8 cellular contexts compared by ENCODE assay signal in the genomic region with DNA sequence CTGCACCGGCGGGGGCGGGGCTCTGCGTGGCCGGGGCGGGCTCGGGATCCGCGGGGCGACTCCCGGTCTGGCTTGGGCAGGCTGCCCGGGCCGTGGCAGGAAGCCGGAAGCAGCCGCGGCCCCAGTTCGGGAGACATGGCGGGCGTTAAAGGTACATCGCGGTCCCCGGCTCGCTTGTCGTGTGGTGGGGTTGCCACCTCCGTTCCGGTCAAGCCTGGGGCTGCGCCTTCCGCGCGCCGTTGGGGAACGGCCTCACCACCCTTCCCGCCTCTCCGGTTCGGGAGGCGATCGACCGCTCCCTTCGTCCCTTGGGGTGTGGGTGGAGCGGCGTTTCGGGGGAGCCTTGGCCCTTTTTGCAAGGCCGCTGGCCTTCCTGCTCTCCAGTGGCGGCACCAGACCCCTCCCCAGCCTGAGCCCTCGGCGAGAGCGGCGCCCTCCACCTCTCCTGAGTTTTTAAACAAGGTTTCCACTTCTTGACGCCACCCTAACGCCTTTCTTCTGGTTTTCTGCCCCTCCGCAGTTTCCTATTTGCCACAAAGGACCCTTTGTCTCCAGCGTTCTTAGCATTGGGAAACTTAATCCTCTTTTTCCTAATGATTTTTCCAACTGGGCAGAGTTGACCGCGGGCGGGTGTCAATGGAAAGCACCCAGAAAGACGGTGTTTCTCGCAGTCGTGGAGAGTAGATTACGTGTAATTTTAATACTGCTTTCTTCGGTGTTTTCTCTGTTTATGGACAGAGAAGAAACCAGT. TPM values are rescaled to one million over a fixed set of nuclear protein-coding genes. Genes with fewer than 3 reads are reported as not detected.
DNase-seq lines count a peak whose midpoint lies in the region; ATAC-seq and TF ChIP-seq lines count a peak whose summit lies in the region.

A gene with protein sequence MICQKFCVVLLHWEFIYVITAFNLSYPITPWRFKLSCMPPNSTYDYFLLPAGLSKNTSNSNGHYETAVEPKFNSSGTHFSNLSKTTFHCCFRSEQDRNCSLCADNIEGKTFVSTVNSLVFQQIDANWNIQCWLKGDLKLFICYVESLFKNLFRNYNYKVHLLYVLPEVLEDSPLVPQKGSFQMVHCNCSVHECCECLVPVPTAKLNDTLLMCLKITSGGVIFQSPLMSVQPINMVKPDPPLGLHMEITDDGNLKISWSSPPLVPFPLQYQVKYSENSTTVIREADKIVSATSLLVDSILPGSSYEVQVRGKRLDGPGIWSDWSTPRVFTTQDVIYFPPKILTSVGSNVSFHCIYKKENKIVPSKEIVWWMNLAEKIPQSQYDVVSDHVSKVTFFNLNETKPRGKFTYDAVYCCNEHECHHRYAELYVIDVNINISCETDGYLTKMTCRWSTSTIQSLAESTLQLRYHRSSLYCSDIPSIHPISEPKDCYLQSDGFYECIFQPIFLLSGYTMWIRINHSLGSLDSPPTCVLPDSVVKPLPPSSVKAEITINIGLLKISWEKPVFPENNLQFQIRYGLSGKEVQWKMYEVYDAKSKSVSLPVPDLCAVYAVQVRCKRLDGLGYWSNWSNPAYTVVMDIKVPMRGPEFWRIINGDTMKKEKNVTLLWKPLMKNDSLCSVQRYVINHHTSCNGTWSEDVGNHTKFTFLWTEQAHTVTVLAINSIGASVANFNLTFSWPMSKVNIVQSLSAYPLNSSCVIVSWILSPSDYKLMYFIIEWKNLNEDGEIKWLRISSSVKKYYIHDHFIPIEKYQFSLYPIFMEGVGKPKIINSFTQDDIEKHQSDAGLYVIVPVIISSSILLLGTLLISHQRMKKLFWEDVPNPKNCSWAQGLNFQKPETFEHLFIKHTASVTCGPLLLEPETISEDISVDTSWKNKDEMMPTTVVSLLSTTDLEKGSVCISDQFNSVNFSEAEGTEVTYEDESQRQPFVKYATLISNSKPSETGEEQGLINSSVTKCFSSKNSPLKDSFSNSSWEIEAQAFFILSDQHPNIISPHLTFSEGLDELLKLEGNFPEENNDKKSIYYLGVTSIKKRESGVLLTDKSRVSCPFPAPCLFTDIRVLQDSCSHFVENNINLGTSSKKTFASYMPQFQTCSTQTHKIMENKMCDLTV (plus strand): TSS at position 79 of the 751 bp plus-strand sequence. CDS start 144,898 bp downstream, outside the sequence.
Gene LEPROT (plus strand): TSS at position 79 of the 751 bp plus-strand sequence. CDS start 57 bp downstream, at position 136.

- H3K27me3 Mint-ChIP-seq in activated T-cell treated with anti-CD3 and anti-CD28 coated beads, Interleukin-2, amount 50 U/mL, for 24 hours, result no peaks in the 10 kb centered on the region

- peaks cover 23% of the 10 kb centered on the region for H3K36me3 Mint-ChIP-seq in activated T-cell treated with anti-CD3 and anti-CD28 coated beads, Interleukin-2, amount 50 U/mL, for 24 hours (ENCODE audit: low read depth)

- TF ChIP-seq CTCF in brain microvascular endothelial cell (IDR thresholded peaks at IDR 0.05; ENCODE audit: low read depth, low read length, missing control alignments) (no peak), lower lobe of right lung (IDR thresholded peaks at IDR 0.05) (no peak)

- H3K27me3 ChIP-seq in brain microvascular endothelial cell (replicated peaks) (no peaks in the 10 kb centered on the region), lower lobe of right lung (ENCODE audit: low read depth) (no peaks in the 10 kb centered on the region), thymus (ENCODE audit: control insufficient read depth, insufficient read depth) (no peaks in the 10 kb centered on the region)

- H3K9me3 ChIP-seq in lower lobe of right lung (no peaks in the 10 kb centered on the region), thymus (ENCODE audit: control insufficient read depth) (no peaks in the 10 kb centered on the region)

- H3K27ac Mint-ChIP-seq in activated T-cell treated with anti-CD3 and anti-CD28 coated beads, Interleukin-2, amount 50 U/mL, for 24 hours, result peak within 1 kb of the TSS; percentile 96

- in situ Hi-C loops in brain microvascular endothelial cell (cut with HindIII; ENCODE audit: low pct_ligation_motif_present, low sequenced_read_pairs), result no loop called here

- H3K4me3 Mint-ChIP-seq in activated T-cell treated with anti-CD3 and anti-CD28 coated beads, Interleukin-2, amount 50 U/mL, for 24 hours, result no peak within 1 kb of the TSS

- H3K4me1 ChIP-seq in lower lobe of right lung, result peaks cover 40% of the 10 kb centered on the region
- peaks cover 3% of the 10 kb centered on the region for H3K4me1 ChIP-seq in thymus (ENCODE audit: control insufficient read depth, insufficient read depth, low read length)

- ATAC-seq in HG02798 (IDR thresholded peaks at IDR 0.05; ENCODE audit: poor library complexity, unreplicated experiment) (peak; percentile 66), lower lobe of right lung (peak in 1 of 2 donors; percentile 46)

- peak within 1 kb of the TSS; percentile 97 for H3K27ac ChIP-seq in brain microvascular endothelial cell
- peak within 1 kb of the TSS; percentile 99 for H3K27ac ChIP-seq in lower lobe of right lung
- H3K27ac ChIP-seq in thymus (ENCODE audit: low read depth), result peak within 1 kb of the TSS; percentile 85

- DNase-seq in activated T-cell treated with anti-CD3 and anti-CD28 coated beads, Interleukin-2, amount 50 U/mL, for 24 hours, result no peak
- DNase-seq in activated T-cell treated with anti-CD3 and anti-CD28 coated beads for 4 hours (no peak), NCI-H345 treated with DMSO at 0.1 percent for 48 hours (lab: John Stamatoyannopoulos, UW; ENCODE audit: unreplicated experiment) (peak; percentile 28), brain microvascular endothelial cell (no peak), lower lobe of right lung (no peak), glomerular visceral epithelial cell (ENCODE audit: extremely low spot score) (no peak)

- H3K4me3 ChIP-seq in brain microvascular endothelial cell (ENCODE audit: low read depth, low read length), result peak within 1 kb of the TSS; percentile 86
- H3K4me3 ChIP-seq in lower lobe of right lung, result peak within 1 kb of the TSS; percentile 81
- H3K4me3 ChIP-seq in thymus (ENCODE audit: low read length), result peak within 1 kb of the TSS; percentile 52

- H3K36me3 ChIP-seq in brain microvascular endothelial cell (replicated peaks) (peaks cover 3% of the 10 kb centered on the region), lower lobe of right lung (peaks cover 7% of the 10 kb centered on the region), thymus (ENCODE audit: control insufficient read depth, insufficient read depth) (no peaks in the 10 kb centered on the region)

- peaks cover 9% of the 10 kb centered on the region for H3K4me1 Mint-ChIP-seq in activated T-cell treated with anti-CD3 and anti-CD28 coated beads, Interleukin-2, amount 50 U/mL, for 24 hours (ENCODE audit: low read depth)

- intact Hi-C loops in lower lobe of right lung (cut with DNase I), result no loop called here

- WGBS in thymus, result under 1% methylated on average over 60 of the region's 60 CpGs

- no peaks in the 10 kb centered on the region for H3K9me3 Mint-ChIP-seq in activated T-cell treated with anti-CD3 and anti-CD28 coated beads, Interleukin-2, amount 50 U/mL, for 24 hours

RNA-seq across cellular contexts. Expression of the first gene that starts in this region (rescaled TPM):
- total RNA-seq in lower lobe of right lung, result 27.7 TPM
- polyA plus RNA-seq in thymus, result 4.8 TPM

RNA-seq across cellular contexts. Expression of gene LEPROT, which starts in this region (rescaled TPM):
- total RNA-seq in lower lobe of right lung, result 96.6 TPM
- 34.6 TPM for polyA plus RNA-seq in thymus
